In genomic region chr9:133307271-133307670, GRCh38 we compare ENCODE assay signal across 27 cellular contexts. TPM values are rescaled to one million over a fixed set of nuclear protein-coding genes. Genes with fewer than 3 reads are reported as not detected.
"Had no signal": no experiment of that assay in that cellular context is flagged by ENCODE, and none has a peak within 500 bp of the region (broad histone marks: within the 10 kb centered on the region; RNA-seq: fewer than 3 reads in every experiment).

No MANE protein-coding gene starts in this region.

- H3K27ac ChIP-seq: colonic mucosa, epithelial cell of prostate, esophagus squamous epithelium, WERI-Rb-1 had no signal

- H3K36me3 ChIP-seq: colonic mucosa, esophagus squamous epithelium, WERI-Rb-1 had no signal

- ATAC-seq: activated CD4-positive, CD25-positive, alpha-beta regulatory T cell treated with anti-CD3 and anti-CD28 coated beads, Interleukin-2, amount 50 U/mL, for 24 hours; activated T-cell treated with anti-CD3 and anti-CD28 coated beads, Interleukin-2, amount 50 U/mL, for 4 hours; activated T-helper 17 cell treated with anti-CD3 and anti-CD28 coated beads, Interleukin-2, amount 50 U/mL, for 72 hours; T-helper 17 cell had no signal

- H3K4me1 Mint-ChIP-seq: activated B cell treated with CpG ODN at 0.5 μM for 24 hours; activated T-helper 17 cell treated with anti-CD3 and anti-CD28 coated beads, Interleukin-2, amount 50 U/mL, for 72 hours; T-helper 17 cell had no signal

- H3K4me1 ChIP-seq: colonic mucosa had no signal

- H3K9me3 Mint-ChIP-seq: activated B cell treated with CpG ODN at 0.5 μM for 24 hours; activated T-cell treated with anti-CD3 and anti-CD28 coated beads, Interleukin-2, amount 50 U/mL, for 4 hours; activated T-helper 17 cell treated with anti-CD3 and anti-CD28 coated beads, Interleukin-2, amount 50 U/mL, for 72 hours; T-helper 2 cell treated with Interferon-gamma antibody and Interleukin-4, amounts not matched to agents 5 μg/mL and 100 μg/mL, for 36 hours had no signal

- H3K4me3 Mint-ChIP-seq: activated B cell treated with CpG ODN at 0.5 μM for 24 hours; activated naive CD8-positive, alpha-beta T cell; activated T-cell treated with anti-CD3 and anti-CD28 coated beads, Interleukin-2, amount 50 U/mL, for 4 hours; activated T-helper 17 cell treated with anti-CD3 and anti-CD28 coated beads, Interleukin-2, amount 50 U/mL, for 72 hours; T-helper 17 cell; T-helper 2 cell treated with Interferon-gamma antibody and Interleukin-4, amounts not matched to agents 5 μg/mL and 100 μg/mL, for 36 hours had no signal

- H3K27me3 ChIP-seq: colonic mucosa had no signal

- DNase-seq: activated B cell treated with CpG ODN at 0.5 μM for 24 hours; activated CD4-positive, alpha-beta T cell treated with anti-CD3 and anti-CD28 coated beads for 48 hours; activated CD4-positive, alpha-beta T cell treated with anti-CD3 and anti-CD28 coated beads, Interleukin-2, amount 50 U/mL, for 1 hour; activated CD4-positive, alpha-beta T cell treated with anti-CD3 and anti-CD28 coated beads, Interleukin-2, amount 50 U/mL, for 48 hours; activated CD8-positive, alpha-beta memory T cell treated with anti-CD3 and anti-CD28 coated beads, Interleukin-2, amount 50 U/mL, for 48 hours; activated effector memory CD4-positive, alpha-beta T cell treated with Interleukin-2 at 50 U/mL for 16 hours; activated gamma-delta T cell treated with Interleukin-2 at 50 U/mL for 16 hours; activated naive CD4-positive, alpha-beta T cell treated with anti-CD3 and anti-CD28 coated beads, Interleukin-2, amount 50 U/mL, for 16 hours; activated naive CD4-positive, alpha-beta T cell treated with Interleukin-2 at 50 U/mL for 16 hours; activated T-cell treated with anti-CD3 and anti-CD28 coated beads for 4 hours; activated T-cell treated with anti-CD3 and anti-CD28 coated beads, Interleukin-2, amount 50 U/mL, for 4 hours; amniotic stem cell; colonic mucosa; effector CD8-positive, alpha-beta T cell; esophagus squamous epithelium; T-helper 1 cell; T-helper 17 cell; T1000; WERI-Rb-1 had no signal

- H3K36me3 Mint-ChIP-seq: activated naive CD8-positive, alpha-beta T cell had no signal

- H3K27ac Mint-ChIP-seq: activated B cell treated with CpG ODN at 0.5 μM for 24 hours; activated naive CD8-positive, alpha-beta T cell; activated T-helper 17 cell treated with anti-CD3 and anti-CD28 coated beads, Interleukin-2, amount 50 U/mL, for 72 hours; T-helper 17 cell; T-helper 2 cell treated with Interferon-gamma antibody and Interleukin-4, amounts not matched to agents 5 μg/mL and 100 μg/mL, for 36 hours had no signal

- H3K4me3 ChIP-seq: colonic mucosa, esophagus squamous epithelium had no signal

RNA-seq across cellular contexts. Expression of gene ABO, which starts 32.3 kb away (rescaled TPM):
- total RNA-seq: activated B cell treated with CpG ODN at 0.5 μM for 24 hours; activated T-helper 17 cell treated with anti-CD3 and anti-CD28 coated beads, Interleukin-2, amount 50 U/mL, for 72 hours; astrocyte; endothelial cell of umbilical vein; frontal cortex had no signal
- polyA plus RNA-seq: endothelial cell of umbilical vein had no signal
